ENCODE assay signal across 12 cellular contexts in the genomic region with DNA sequence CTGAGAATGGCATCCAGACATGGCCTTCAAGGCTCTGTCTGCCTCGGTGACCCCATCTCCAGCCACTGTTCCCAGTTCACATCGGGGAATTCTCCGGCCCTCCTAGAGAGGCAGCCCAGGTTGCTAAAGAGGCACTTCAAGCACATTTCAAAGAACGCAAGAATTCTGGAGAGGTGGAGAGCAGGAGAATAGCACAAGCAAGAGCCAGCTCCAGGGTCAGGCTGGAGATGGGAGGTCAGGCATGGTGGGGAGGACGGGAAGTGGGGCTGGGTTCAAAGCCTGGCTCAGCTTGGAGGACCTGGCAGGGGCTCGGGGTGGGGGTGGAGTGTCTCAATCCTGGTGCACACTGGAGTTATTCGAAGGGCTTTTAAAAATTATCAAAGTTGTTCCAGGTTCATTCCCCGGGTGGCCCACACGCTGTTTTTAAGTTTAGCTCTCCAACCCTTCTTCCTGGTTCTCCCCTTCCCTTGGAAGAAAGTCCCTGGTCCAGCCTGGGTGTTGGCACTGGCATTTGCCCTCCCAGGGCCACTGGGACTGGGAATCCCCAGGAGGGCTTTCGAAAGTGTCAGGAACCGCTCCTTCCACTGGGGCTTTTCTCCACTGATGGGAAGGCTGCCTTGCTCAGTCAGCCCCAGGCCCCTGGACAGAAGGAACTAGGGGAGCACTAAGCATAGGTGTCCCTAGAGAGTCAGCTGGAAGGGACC. TPM values are rescaled to one million over a fixed set of nuclear protein-coding genes. Genes with fewer than 3 reads are reported as not detected.
DNase-seq lines count a peak whose midpoint lies in the region; ATAC-seq and TF ChIP-seq lines count a peak whose summit lies in the region.
"Had no signal": no experiment of that assay in that cellular context is flagged by ENCODE, and none has a peak within 500 bp of the region (broad histone marks: within the 10 kb centered on the region; RNA-seq: fewer than 3 reads in every experiment).

No MANE protein-coding gene starts in this region.

- H3K27me3 Mint-ChIP-seq in MCF 10A (ENCODE audit: insufficient read depth, unreplicated experiment) = no peaks in the 10 kb centered on the region
- H3K27me3 Mint-ChIP-seq in activated naive CD8-positive, alpha-beta T cell treated with anti-CD3 and anti-CD28 coated beads for 36 hours = no peaks in the 10 kb centered on the region
- H3K27me3 Mint-ChIP-seq in memory B cell = no peaks in the 10 kb centered on the region
- H3K27me3 Mint-ChIP-seq: T-cell had no signal

- BruUV-seq in MCF 10A (replicated peaks; lab: Mats Ljungman, UMichigan) = no TSS peak

- no peaks in the 10 kb centered on the region for H3K36me3 ChIP-seq in breast epithelium
- H3K36me3 ChIP-seq: tibial artery had no signal

- peaks cover 18% of the 10 kb centered on the region for H3K36me3 Mint-ChIP-seq in MCF 10A (ENCODE audit: insufficient read depth, unreplicated experiment)
- peaks cover 15% of the 10 kb centered on the region for H3K36me3 Mint-ChIP-seq in activated naive CD8-positive, alpha-beta T cell treated with anti-CD3 and anti-CD28 coated beads for 36 hours
- peaks cover 7% of the 10 kb centered on the region for H3K36me3 Mint-ChIP-seq in memory B cell
- H3K36me3 Mint-ChIP-seq: T-cell had no signal

- H3K9me3 Mint-ChIP-seq in MCF 10A (ENCODE audit: unreplicated experiment) (no peaks in the 10 kb centered on the region), memory B cell (no peaks in the 10 kb centered on the region)
- H3K9me3 Mint-ChIP-seq in activated naive CD8-positive, alpha-beta T cell treated with anti-CD3 and anti-CD28 coated beads for 36 hours = no peaks in the 10 kb centered on the region
- H3K9me3 Mint-ChIP-seq: T-cell had no signal

- peaks cover 66% of the 10 kb centered on the region for H3K4me1 Mint-ChIP-seq in MCF 10A (ENCODE audit: insufficient read depth, unreplicated experiment)
- H3K4me1 Mint-ChIP-seq in activated naive CD8-positive, alpha-beta T cell treated with anti-CD3 and anti-CD28 coated beads for 36 hours = peaks cover 61% of the 10 kb centered on the region
- H3K4me1 Mint-ChIP-seq in memory B cell = peaks cover 39% of the 10 kb centered on the region

- H3K27ac ChIP-seq in breast epithelium (peak overlapping the region; percentile 54 to 88), temporal lobe (ENCODE audit: low read depth, low read length) (peak overlapping the region; percentile 30)
- H3K27ac ChIP-seq: tibial artery had no signal

- H3K4me3 Mint-ChIP-seq in MCF 10A (ENCODE audit: unreplicated experiment) = no peak overlapping the region
- H3K4me3 Mint-ChIP-seq in activated naive CD8-positive, alpha-beta T cell treated with anti-CD3 and anti-CD28 coated beads for 36 hours = no peak overlapping the region
- no peak overlapping the region for H3K4me3 Mint-ChIP-seq in memory B cell

- ATAC-seq in memory B cell (ENCODE audit: low read depth) (no peak), GM18867 (IDR thresholded peaks at IDR 0.05; ENCODE audit: unreplicated experiment) (no peak)
- ATAC-seq: T-cell had no signal

- TF ChIP-seq CTCF in breast epithelium (IDR thresholded peaks at IDR 0.05) (no peak), MCF 10A (IDR thresholded peaks at IDR 0.05; ENCODE audit: unreplicated experiment) (no peak)

- no peak overlapping the region for H3K27ac Mint-ChIP-seq in MCF 10A (ENCODE audit: low read depth, unreplicated experiment)
- peak overlapping the region; percentile 86 for H3K27ac Mint-ChIP-seq in activated naive CD8-positive, alpha-beta T cell treated with anti-CD3 and anti-CD28 coated beads for 36 hours
- H3K27ac Mint-ChIP-seq in memory B cell = peak overlapping the region; percentile 40

- DNase-seq in breast epithelium (ENCODE audit: low spot score in 2 of 2) (no peak), MCF 10A (ENCODE audit: unreplicated experiment) (no peak), memory B cell (ENCODE audit: low spot score in 2 of 2) (no peak), COR-L47 (lab: John Stamatoyannopoulos, UW) (no peak), superior temporal gyrus (ENCODE audit: extremely low spot score) (no peak)
- no peak for DNase-seq in activated naive CD8-positive, alpha-beta T cell treated with anti-CD3 and anti-CD28 coated beads for 36 hours
- DNase-seq: GF-D8, NCI-H2029, T-cell had no signal

- H3K27me3 ChIP-seq in breast epithelium = no peaks in the 10 kb centered on the region
- H3K27me3 ChIP-seq: tibial artery had no signal

- intact Hi-C loops in breast epithelium (cut with DNase I; ENCODE audit: low total_unique reads) (no loop called here), MCF 10A (cut with micrococcal nuclease) (no loop called here)

- CTCF ChIA-PET in MCF 10A (lab: Yijun Ruan, JAX) = interaction anchor here (0.5 to 0.7 kb wide), 2 partner anchors 33 to 50 kb away, joined by 3 read pairs; no protein-coding TSS in a partner anchor

- H3K9me3 ChIP-seq in breast epithelium = no peaks in the 10 kb centered on the region
- H3K9me3 ChIP-seq: tibial artery had no signal

- POLR2A ChIA-PET in MCF 10A (lab: Yijun Ruan, JAX) = interaction anchor here (0.5 to 1.3 kb wide), 4 partner anchors 13 to 463 kb away, joined by 3 to 5 read pairs (median 3); no protein-coding TSS in a partner anchor

- H3K4me1 ChIP-seq in breast epithelium = peaks cover 4 to 7% of the 10 kb centered on the region in 2 donors

- no peak overlapping the region for H3K4me3 ChIP-seq in breast epithelium
- H3K4me3 ChIP-seq: tibial artery had no signal

- TF ChIP-seq POLR2A in breast epithelium (IDR thresholded peaks at IDR 0.05) = no peak

RNA-seq across cellular contexts. Expression of a gene that starts 35.8 kb away (rescaled TPM):
- total RNA-seq in breast epithelium = 10 to 100 TPM in 2 of 3 donors, 1 to 10 TPM in 1; 4.0 to 14.4 (median 10.4) TPM
- 27.3 and 32.2 TPM in 2 replicates for total RNA-seq in MCF 10A (2022)
- 10 to 100 TPM; 17.8 to 17.9 TPM for total RNA-seq in activated naive CD8-positive, alpha-beta T cell treated with anti-CD3 and anti-CD28 coated beads for 36 hours
- total RNA-seq in temporal lobe = 6.1 TPM
